In genomic region chr16:84299734-84300440, GRCh38 we compare ENCODE assay signal across 28 cellular contexts. TPM values are rescaled to one million over a fixed set of nuclear protein-coding genes. Genes with fewer than 3 reads are reported as not detected.
A peak's percentile ranks its signal among the peaks of the same experiment; 100 is the strongest.
DNase-seq lines count a peak whose midpoint lies in the region; ATAC-seq, FAIRE-seq and TF ChIP-seq lines count a peak whose summit lies in the region.
"Had no signal": no experiment of that assay in that cellular context is flagged by ENCODE, and none has a peak within 500 bp of the region (broad histone marks: within the 10 kb centered on the region; RNA-seq: fewer than 3 reads in every experiment).

No MANE protein-coding gene starts in this region.

- H3K9ac ChIP-seq in HUES48 (ENCODE audit: low read depth, low read length) (no peak overlapping the region), duodenal mucosa (ENCODE audit: low read depth in 1 of 2, low read length in 2 of 2) (no peak overlapping the region), kidney (ENCODE audit: low read length in 2 of 2) (no peak overlapping the region)

- TF ChIP-seq CTCF in kidney (IDR thresholded peaks at IDR 0.05; ENCODE audit: borderline replicate concordance, extremely low read depth, insufficient read depth) = no peak
- no peak for TF ChIP-seq CTCF in testis (IDR thresholded peaks at IDR 0.05)
- no peak for TF ChIP-seq CTCF in activated CD8-positive, alpha-beta T cell treated with anti-CD3 and anti-CD28 coated beads for 36 hours (IDR thresholded peaks at IDR 0.05)
- TF ChIP-seq CTCF in mucosa of descending colon (IDR thresholded peaks at IDR 0.05) = no peak

- H3K9me3 ChIP-seq in HUES48 (ENCODE audit: control insufficient read depth, insufficient read depth, low read length) (no peaks in the 10 kb centered on the region), duodenal mucosa (ENCODE audit: control insufficient read depth in 1 of 2, low read length in 2 of 2) (no peaks in the 10 kb centered on the region), kidney (ENCODE audit: control insufficient read depth in 1 of 2, low read length in 2 of 2) (no peaks in the 10 kb centered on the region), testis (no peaks in the 10 kb centered on the region), mucosa of descending colon (no peaks in the 10 kb centered on the region)
- H3K9me3 ChIP-seq: ascending aorta, HAP-1, heart right ventricle had no signal

- H3K36me3 ChIP-seq in HUES48 (ENCODE audit: control insufficient read depth, insufficient read depth, low read length) = no peaks in the 10 kb centered on the region
- no peaks in the 10 kb centered on the region for H3K36me3 ChIP-seq in duodenal mucosa (ENCODE audit: control insufficient read depth in 1 of 2, insufficient read depth in 2 of 2, low read length in 2 of 2)
- H3K36me3 ChIP-seq in kidney (ENCODE audit: control insufficient read depth in 1 of 2, insufficient read depth in 2 of 2, low read length in 2 of 2) = no peaks in the 10 kb centered on the region
- H3K36me3 ChIP-seq in testis (ENCODE audit: low read depth, missing control alignments) = no peaks in the 10 kb centered on the region
- H3K36me3 ChIP-seq in mucosa of descending colon (ENCODE audit: low read depth) = no peaks in the 10 kb centered on the region
- H3K36me3 ChIP-seq: ascending aorta, HAP-1, heart right ventricle had no signal

- H3K4me1 Mint-ChIP-seq in activated CD8-positive, alpha-beta T cell treated with anti-CD3 and anti-CD28 coated beads for 36 hours (ENCODE audit: low read depth) = peaks cover 1% of the 10 kb centered on the region
- H3K4me1 Mint-ChIP-seq: activated B cell treated with CpG ODN at 0.5 μM for 24 hours had no signal

- FAIRE-seq in kidney (lab: Jason Lieb, UNC) = no peak
- FAIRE-seq: endothelial cell of umbilical vein, GM12892 had no signal

- 50 to 64% methylated on average over 6 to 7 of the region's 7 CpGs for WGBS in testis, 2 donors

- H3K36me3 Mint-ChIP-seq in activated CD8-positive, alpha-beta T cell treated with anti-CD3 and anti-CD28 coated beads for 36 hours (ENCODE audit: low read depth) = no peaks in the 10 kb centered on the region
- H3K36me3 Mint-ChIP-seq: activated naive CD8-positive, alpha-beta T cell had no signal

- H3K9me3 Mint-ChIP-seq in activated CD8-positive, alpha-beta T cell treated with anti-CD3 and anti-CD28 coated beads for 36 hours = no peaks in the 10 kb centered on the region
- H3K9me3 Mint-ChIP-seq: activated B cell treated with CpG ODN at 0.5 μM for 24 hours; activated T-helper 2 cell treated with anti-CD3 and anti-CD28 coated beads, Interferon-gamma antibody, Interleukin-2, Interleukin-4, amounts not matched to agents 10 μg/mL and 5 μg/mL and 100 μg/mL, durations not matched to agents 14 hours and 24 hours and 36 hours; neural crest cell had no signal

- H3K27me3 Mint-ChIP-seq in activated CD8-positive, alpha-beta T cell treated with anti-CD3 and anti-CD28 coated beads for 36 hours = peaks cover 20% of the 10 kb centered on the region

- no peak overlapping the region for H3K27ac Mint-ChIP-seq in activated CD8-positive, alpha-beta T cell treated with anti-CD3 and anti-CD28 coated beads for 36 hours
- H3K27ac Mint-ChIP-seq: activated B cell treated with CpG ODN at 0.5 μM for 24 hours; activated naive CD8-positive, alpha-beta T cell; activated T-helper 2 cell treated with anti-CD3 and anti-CD28 coated beads, Interferon-gamma antibody, Interleukin-2, Interleukin-4, amounts not matched to agents 10 μg/mL and 5 μg/mL and 100 μg/mL, durations not matched to agents 14 hours and 24 hours and 36 hours had no signal

- no peak overlapping the region for H3K4me3 Mint-ChIP-seq in activated CD8-positive, alpha-beta T cell treated with anti-CD3 and anti-CD28 coated beads for 36 hours
- H3K4me3 Mint-ChIP-seq: activated B cell treated with CpG ODN at 0.5 μM for 24 hours; activated naive CD8-positive, alpha-beta T cell; neural crest cell had no signal

- intact Hi-C loops in kidney (cut with DNase I) (no loop called here), testis (cut with DNase I; ENCODE audit: low total_unique reads) (no loop called here), mucosa of descending colon (cut with DNase I, micrococcal nuclease) (no loop called here)
- intact Hi-C loops in activated CD8-positive, alpha-beta T cell treated with anti-CD3 and anti-CD28 coated beads for 36 hours (cut with micrococcal nuclease) = no loop called here

- TF ChIP-seq POLR2A in testis (IDR thresholded peaks at IDR 0.05) = no peak

- H3K27ac ChIP-seq in HUES48 (ENCODE audit: low read depth, low read length) (peak overlapping the region; percentile 66), duodenal mucosa (ENCODE audit: low read depth, low read length) (peak overlapping the region; percentile 35), kidney (ENCODE audit: low read depth in 2 of 2, low read length in 2 of 2) (no peak overlapping the region), testis (no peak overlapping the region)
- H3K27ac ChIP-seq: ascending aorta, C4-2B, heart right ventricle, HL-60 had no signal

- no peak for ATAC-seq in activated CD8-positive, alpha-beta T cell treated with anti-CD3 and anti-CD28 coated beads for 36 hours
- no peak for ATAC-seq in mucosa of descending colon
- ATAC-seq: heart right ventricle, left ventricle myocardium superior, Right ventricle myocardium inferior had no signal

- peak; percentile 47 for DNase-seq in kidney
- peak; percentile 48 for DNase-seq in testis
- no peak for DNase-seq in activated CD8-positive, alpha-beta T cell treated with anti-CD3 and anti-CD28 coated beads for 36 hours
- DNase-seq in activated naive CD4-positive, alpha-beta T cell (lab: John Stamatoyannopoulos, UW) = no peak
- no peak for DNase-seq in mucosa of descending colon
- DNase-seq: activated B cell treated with CpG ODN at 0.5 μM for 24 hours, dermis blood vessel endothelial cell, heart right ventricle, left ventricle myocardium superior, midbrain, NCI-H1105, NCI-H2081 treated with DMSO at 0.1 percent for 48 hours, NCI-H345, NCI-H82, OCI-M1 had no signal

- POLR2A ChIA-PET in activated CD8-positive, alpha-beta T cell treated with anti-CD3 and anti-CD28 coated beads for 36 hours (lab: Charles Lee) = no interaction called here

- H3K27me3 ChIP-seq in HUES48 (ENCODE audit: control insufficient read depth, insufficient read depth, low read length) (peaks cover 12% of the 10 kb centered on the region), duodenal mucosa (ENCODE audit: control insufficient read depth in 1 of 2, insufficient read depth in 2 of 2, low read length in 2 of 2) (peaks cover 5 to 11% of the 10 kb centered on the region in 2 donors), testis (no peaks in the 10 kb centered on the region)
- H3K27me3 ChIP-seq: ascending aorta had no signal

- H3K4me3 ChIP-seq in HUES48 (ENCODE audit: low read depth, low read length) (peak overlapping the region; percentile 7; the same call in 1 of the 2 replicates), duodenal mucosa (ENCODE audit: low read depth in 1 of 2, low read length in 2 of 2) (no peak overlapping the region), kidney (ENCODE audit: low read length in 2 of 2) (no peak overlapping the region), testis (no peak overlapping the region), mucosa of descending colon (no peak overlapping the region)
- H3K4me3 ChIP-seq: ascending aorta, HAP-1, heart right ventricle had no signal

- H3K4me1 ChIP-seq in HUES48 (ENCODE audit: control insufficient read depth, insufficient read depth, low read length) = peaks cover 24% of the 10 kb centered on the region
- peaks cover 4 to 5% of the 10 kb centered on the region in 2 donors for H3K4me1 ChIP-seq in duodenal mucosa (ENCODE audit: control insufficient read depth in 1 of 2, insufficient read depth in 2 of 2, low read length in 2 of 2)
- H3K4me1 ChIP-seq in kidney (ENCODE audit: control insufficient read depth in 1 of 2, insufficient read depth in 1 of 2, low read depth in 1 of 2, low read length in 2 of 2) = peaks cover 8 to 9% of the 10 kb centered on the region in 2 donors
- peaks cover 8% of the 10 kb centered on the region for H3K4me1 ChIP-seq in testis
- H3K4me1 ChIP-seq in mucosa of descending colon (ENCODE audit: low read depth) = peaks cover under 1% of the 10 kb centered on the region
- H3K4me1 ChIP-seq: HAP-1 had no signal

- CTCF ChIA-PET in activated CD8-positive, alpha-beta T cell treated with anti-CD3 and anti-CD28 coated beads for 36 hours (lab: Charles Lee) = no interaction called here

RNA-seq across cellular contexts. Expression of gene WFDC1, which starts 5.2 kb away (rescaled TPM):
- total RNA-seq in kidney = 11.1 TPM
- polyA plus RNA-seq in kidney (ENCODE audit: insufficient read depth, low read depth, low replicate concordance) = 34.8 TPM
- total RNA-seq in testis = 10 to 100 TPM; 18.9 to 23.5 TPM
- polyA plus RNA-seq in testis (ENCODE audit: insufficient read depth, low read depth, low replicate concordance) = 16.4 TPM
- total RNA-seq in activated CD8-positive, alpha-beta T cell treated with anti-CD3 and anti-CD28 coated beads for 36 hours = not detected
- total RNA-seq in mucosa of descending colon = 10 to 100 TPM in 2 of 3 donors, 1 to 10 TPM in 1; 7.5 to 30.5 (median 10.9) TPM
- total RNA-seq: activated B cell treated with CpG ODN at 0.5 μM for 24 hours; activated T-helper 2 cell treated with anti-CD3 and anti-CD28 coated beads, Interferon-gamma antibody, Interleukin-2, Interleukin-4, amounts not matched to agents 10 μg/mL and 5 μg/mL and 100 μg/mL, durations not matched to agents 14 hours and 24 hours and 36 hours; Daoy; dermis blood vessel endothelial cell; endothelial cell of umbilical vein had no signal
- polyA plus RNA-seq: endothelial cell of umbilical vein had no signal

Comparison
In these comparisons a context has a peak if more than half of its experiments do, and no peak if none do; other contexts are left out.
1. H3K27ac ChIP-seq: peak in HUES48 (single experiment) and duodenal mucosa (single experiment); none in kidney (0 of 2) and testis (0 of 2).
2. DNase-seq: peak in kidney (single experiment) and testis (single experiment); none in activated CD8-positive, alpha-beta T cell treated with anti-CD3 and anti-CD28 coated beads for 36 hours (single experiment), activated naive CD4-positive, alpha-beta T cell (0 of 4) and mucosa of descending colon (0 of 3).
3. RNA of gene WFDC1, which starts 5.2 kb away (total RNA-seq): 18.9 to 23.5 TPM in testis, 11.1 TPM in kidney (single experiment) and 7.5 to 30.5 TPM in mucosa of descending colon; not detected in activated CD8-positive, alpha-beta T cell treated with anti-CD3 and anti-CD28 coated beads for 36 hours; every median in the first group is over 4 times any median in the second.